ENCODE assay signal across 12 cellular contexts in the genomic region with DNA sequence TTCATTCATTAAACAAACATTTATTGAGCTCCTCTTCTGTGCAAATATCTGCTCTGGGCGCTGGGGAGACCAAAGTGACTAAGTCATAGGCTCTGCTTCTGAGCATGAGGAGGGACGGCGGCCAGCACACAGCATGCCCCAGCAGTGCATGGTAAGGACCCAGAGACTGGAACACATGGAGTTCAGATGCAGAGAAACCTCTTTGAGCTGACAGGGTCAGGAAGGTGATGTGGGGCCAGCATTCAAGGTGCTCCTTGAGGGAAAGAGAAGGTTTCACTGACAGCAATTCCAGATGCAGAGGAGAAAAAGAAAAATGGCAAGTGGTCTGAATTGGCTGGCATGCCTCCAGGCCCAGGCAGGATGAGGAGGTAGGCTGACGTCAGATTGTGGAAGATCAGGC.
A peak's percentile ranks its signal among the peaks of the same experiment; 100 is the strongest.
DNase-seq lines count a peak whose midpoint lies in the region; ATAC-seq and TF ChIP-seq lines count a peak whose summit lies in the region.
"Had no signal": no experiment of that assay in that cellular context is flagged by ENCODE, and none has a peak within 500 bp of the region (broad histone marks: within the 10 kb centered on the region; RNA-seq: fewer than 3 reads in every experiment).

No MANE protein-coding gene starts in this region.

- H4K20me1 ChIP-seq in BLaER1 treated with 17β-estradiol and CSF1 and Interleukin-3, amounts not matched to agents 10 nM and 100 nM: peaks cover 0 to 67% (median 16%) of the 10 kb centered on the region in 11 experiments; a peak in 14 of 22 replicates
- no peaks in the 10 kb centered on the region for H4K20me1 ChIP-seq in SK-N-SH (ENCODE audit: insufficient read depth)

- peak overlapping the region; percentile 68 to 89 (median 84) for H3K4me2 ChIP-seq in BLaER1 treated with 17β-estradiol and CSF1 and Interleukin-3, amounts not matched to agents 10 nM and 100 nM
- H3K4me2 ChIP-seq in SK-N-SH: no peak overlapping the region

- POLR2A ChIA-PET in CD8-positive, alpha-beta T cell (lab: Charles Lee): interaction anchor here (0.9 to 3.0 kb wide), 13 partner anchors 8 to 506 kb away, joined by 3 to 16 read pairs (median 6); no protein-coding TSS in a partner anchor
- POLR2A ChIA-PET in SK-N-SH (lab: Yijun Ruan, JAX): no interaction called here

- no peak for TF ChIP-seq RAD21 in SK-N-SH (IDR thresholded peaks at IDR 0.05; ENCODE audit: low read length)

- H3K27me3 Mint-ChIP-seq in CD8-positive, alpha-beta T cell (ENCODE audit: low read depth): no peaks in the 10 kb centered on the region
- H3K27me3 Mint-ChIP-seq in activated T-helper 1 cell treated with anti-CD3 and anti-CD28 coated beads, Interleukin-12 subunit alpha, Interleukin-12 subunit beta, Interleukin-2, Interleukin-4 antibody, amounts not matched to agents 30 ng/mL and 10 ng/mL and 1 ng/mL, durations not matched to agents 14 hours and 24 hours and 36 hours (ENCODE audit: insufficient read depth): peaks cover 12% of the 10 kb centered on the region

- ATAC-seq in CD8-positive, alpha-beta T cell: no peak
- ATAC-seq in lower lobe of right lung: no peak

- H3F3A ChIP-seq in SK-N-SH (replicated peaks; ENCODE audit: insufficient read depth): peaks cover 3% of the 10 kb centered on the region

- peaks cover 12% of the 10 kb centered on the region for H3K36me3 Mint-ChIP-seq in CD8-positive, alpha-beta T cell
- H3K36me3 Mint-ChIP-seq in activated T-helper 1 cell treated with anti-CD3 and anti-CD28 coated beads, Interleukin-12 subunit alpha, Interleukin-12 subunit beta, Interleukin-2, Interleukin-4 antibody, amounts not matched to agents 30 ng/mL and 10 ng/mL and 1 ng/mL, durations not matched to agents 14 hours and 24 hours and 36 hours (ENCODE audit: low read depth): peaks cover 5% of the 10 kb centered on the region

- TF ChIP-seq EP300 in sigmoid colon (IDR thresholded peaks at IDR 0.05): no peak
- no peak for TF ChIP-seq EP300 in SK-N-SH (IDR thresholded peaks at IDR 0.05; ENCODE audit: borderline replicate concordance in 1 of 2, low read depth in 1 of 2, low read length in 1 of 2)

- H3K4me1 Mint-ChIP-seq in CD8-positive, alpha-beta T cell (ENCODE audit: low read depth): peaks cover 85% of the 10 kb centered on the region
- H3K4me1 Mint-ChIP-seq in activated T-helper 1 cell treated with anti-CD3 and anti-CD28 coated beads, Interleukin-12 subunit alpha, Interleukin-12 subunit beta, Interleukin-2, Interleukin-4 antibody, amounts not matched to agents 30 ng/mL and 10 ng/mL and 1 ng/mL, durations not matched to agents 14 hours and 24 hours and 36 hours (ENCODE audit: low read depth): peaks cover 35% of the 10 kb centered on the region

- TF ChIP-seq CTCF in CD8-positive, alpha-beta T cell (IDR thresholded peaks at IDR 0.05): no peak
- no peak for TF ChIP-seq CTCF in lower lobe of right lung (IDR thresholded peaks at IDR 0.05)
- no peak for TF ChIP-seq CTCF in sigmoid colon (IDR thresholded peaks at IDR 0.05)
- TF ChIP-seq CTCF in SK-N-SH (IDR thresholded peaks at IDR 0.05): no peak

- H3K36me3 ChIP-seq in BLaER1 treated with 17β-estradiol and CSF1 and Interleukin-3, amounts not matched to agents 10 nM and 100 nM: no peaks in the 10 kb centered on the region
- H3K36me3 ChIP-seq in CD8-positive, alpha-beta T cell (ENCODE audit: insufficient read depth, low read length): no peaks in the 10 kb centered on the region
- H3K36me3 ChIP-seq in lower lobe of right lung (no peaks in the 10 kb centered on the region), sigmoid colon (no peaks in the 10 kb centered on the region), SK-N-SH (replicated peaks in 1 of 2; ENCODE audit: control insufficient read depth in 1 of 2, insufficient read depth in 2 of 2, low read length in 1 of 2) (no peaks in the 10 kb centered on the region)
- H3K36me3 ChIP-seq: heart right ventricle had no signal

- WGBS in sigmoid colon, 2 donors: 77 to 86% methylated on average over 4 of the region's 4 CpGs
- 91% methylated on average over 4 of the region's 4 CpGs for WGBS in SK-N-SH (ENCODE audit: low lambda C conversion rate)

- H3K9me3 Mint-ChIP-seq in CD8-positive, alpha-beta T cell: peaks cover 2% of the 10 kb centered on the region
- H3K9me3 Mint-ChIP-seq in activated T-helper 1 cell treated with anti-CD3 and anti-CD28 coated beads, Interleukin-12 subunit alpha, Interleukin-12 subunit beta, Interleukin-2, Interleukin-4 antibody, amounts not matched to agents 30 ng/mL and 10 ng/mL and 1 ng/mL, durations not matched to agents 14 hours and 24 hours and 36 hours: no peaks in the 10 kb centered on the region

- no peak overlapping the region for H2AFZ ChIP-seq in SK-N-SH (ENCODE audit: low read depth)

- H3K4me3 ChIP-seq in BLaER1 treated with 17β-estradiol and CSF1 and Interleukin-3, amounts not matched to agents 10 nM and 100 nM: no peak overlapping the region
- H3K4me3 ChIP-seq in CD8-positive, alpha-beta T cell (ENCODE audit: low read depth, low read length): no peak overlapping the region
- H3K4me3 ChIP-seq in lower lobe of right lung (no peak overlapping the region), sigmoid colon (no peak overlapping the region), SK-N-SH (ENCODE audit: low read depth in 2 of 2, low read length in 1 of 2) (no peak overlapping the region)
- H3K4me3 ChIP-seq: heart right ventricle had no signal

- no peaks in the 10 kb centered on the region for H3K9me3 ChIP-seq in BLaER1 treated with 17β-estradiol and CSF1 and Interleukin-3, amounts not matched to agents 10 nM and 100 nM (replicated peaks in 1 of 11)
- no peaks in the 10 kb centered on the region for H3K9me3 ChIP-seq in CD8-positive, alpha-beta T cell (ENCODE audit: low read length)
- H3K9me3 ChIP-seq in lower lobe of right lung (no peaks in the 10 kb centered on the region), sigmoid colon (no peaks in the 10 kb centered on the region), SK-N-SH (no peaks in the 10 kb centered on the region)
- H3K9me3 ChIP-seq: heart right ventricle had no signal

- DNase-seq in CD8-positive, alpha-beta T cell: peak in 2 of 7 experiments; percentile 11 to 49
- no peak for DNase-seq in activated T-helper 1 cell treated with anti-CD3 and anti-CD28 coated beads, Interleukin-12 subunit alpha, Interleukin-12 subunit beta, Interleukin-2, Interleukin-4 antibody, amounts not matched to agents 30 ng/mL and 10 ng/mL and 1 ng/mL, durations not matched to agents 14 hours and 24 hours and 36 hours (ENCODE audit: low spot score)
- DNase-seq in lower lobe of right lung (no peak), sigmoid colon (no peak), GOT3 (lab: John Stamatoyannopoulos, UW) (no peak), SK-N-SH (no peak)
- DNase-seq: aorta, cortex of kidney, H7, heart right ventricle had no signal

- CTCF ChIA-PET in CD8-positive, alpha-beta T cell (lab: Charles Lee): interaction anchor here (0.6 to 3.9 kb wide), 6 partner anchors 15 to 64 kb away, joined by 3 to 11 read pairs (median 3); no protein-coding TSS in a partner anchor
- CTCF ChIA-PET in SK-N-SH (lab: Yijun Ruan, JAX): interaction anchor here (0.8 kb wide), 1 partner anchor 62 kb away, joined by 3 read pairs; no protein-coding TSS in a partner anchor

- no peaks in the 10 kb centered on the region for H3K79me2 ChIP-seq in SK-N-SH (ENCODE audit: insufficient read depth)

- TF ChIP-seq POLR2A in sigmoid colon (IDR thresholded peaks at IDR 0.05): no peak

- H3K27ac ChIP-seq in BLaER1 treated with 17β-estradiol and CSF1 and Interleukin-3, amounts not matched to agents 10 nM and 100 nM: no peak overlapping the region
- peak overlapping the region; percentile 48 for H3K27ac ChIP-seq in CD8-positive, alpha-beta T cell (ENCODE audit: low read depth, low read length)
- H3K27ac ChIP-seq in lower lobe of right lung (peak overlapping the region; percentile 43), sigmoid colon (no peak overlapping the region), SK-N-SH (ENCODE audit: low read depth in 2 of 2, low read length in 1 of 2) (no peak overlapping the region)
- H3K27ac ChIP-seq: C4-2B had no signal

- no peaks in the 10 kb centered on the region for H3K9me2 ChIP-seq in SK-N-SH

- peaks cover 34 to 82% (median 68%) of the 10 kb centered on the region in 10 experiments for H3K4me1 ChIP-seq in BLaER1 treated with 17β-estradiol and CSF1 and Interleukin-3, amounts not matched to agents 10 nM and 100 nM
- H3K4me1 ChIP-seq in CD8-positive, alpha-beta T cell (ENCODE audit: insufficient read depth, low read length): peaks cover 61% of the 10 kb centered on the region
- H3K4me1 ChIP-seq in lower lobe of right lung (peaks cover 16% of the 10 kb centered on the region), sigmoid colon (peaks cover 0 to 14% (median 11%) of the 10 kb centered on the region in 4 donors), SK-N-SH (ENCODE audit: control insufficient read depth in 1 of 2, insufficient read depth in 2 of 2, low read depth in 1 of 2, low read length in 1 of 2) (peaks cover 25 to 35% of the 10 kb centered on the region in 2 experiments; a peak in 3 of 4 replicates)

- intact Hi-C loops in CD8-positive, alpha-beta T cell (cut with DNase I, micrococcal nuclease): loop anchor here in 1 of 2 experiments (1.0 to 2.0 kb wide), 2 partner anchors 30 to 430 kb away; no protein-coding TSS in a partner anchor
- intact Hi-C loops in activated T-helper 1 cell treated with anti-CD3 and anti-CD28 coated beads, Interleukin-12 subunit alpha, Interleukin-12 subunit beta, Interleukin-2, Interleukin-4 antibody, amounts not matched to agents 30 ng/mL and 10 ng/mL and 1 ng/mL, durations not matched to agents 14 hours and 24 hours and 36 hours (cut with micrococcal nuclease): loop anchor here (1.0 to 2.0 kb wide), 7 partner anchors 16 to 1115 kb away; partner anchors contain the start of gene KIF23
- intact Hi-C loops in lower lobe of right lung (cut with DNase I): no loop called here
- intact Hi-C loops in sigmoid colon (cut with DNase I): no loop called here

- no peak overlapping the region for H3K9ac ChIP-seq in BLaER1 treated with 17β-estradiol and CSF1 and Interleukin-3, amounts not matched to agents 10 nM and 100 nM
- no peak overlapping the region for H3K9ac ChIP-seq in SK-N-SH

- peak overlapping the region; percentile 98 for H3K27ac Mint-ChIP-seq in CD8-positive, alpha-beta T cell
- peak overlapping the region; percentile 50 for H3K27ac Mint-ChIP-seq in activated T-helper 1 cell treated with anti-CD3 and anti-CD28 coated beads, Interleukin-12 subunit alpha, Interleukin-12 subunit beta, Interleukin-2, Interleukin-4 antibody, amounts not matched to agents 30 ng/mL and 10 ng/mL and 1 ng/mL, durations not matched to agents 14 hours and 24 hours and 36 hours

- peaks cover 0 to 94% (median 21%) of the 10 kb centered on the region in 11 experiments; a peak in 16 of 22 replicates for H3K27me3 ChIP-seq in BLaER1 treated with 17β-estradiol and CSF1 and Interleukin-3, amounts not matched to agents 10 nM and 100 nM
- H3K27me3 ChIP-seq in CD8-positive, alpha-beta T cell (ENCODE audit: insufficient read depth, low read length): no peaks in the 10 kb centered on the region
- H3K27me3 ChIP-seq in lower lobe of right lung (ENCODE audit: low read depth) (no peaks in the 10 kb centered on the region), sigmoid colon (no peaks in the 10 kb centered on the region), SK-N-SH (ENCODE audit: insufficient read depth) (no peaks in the 10 kb centered on the region; the same call in 1 of the 2 replicates)

- H3K4me3 Mint-ChIP-seq in CD8-positive, alpha-beta T cell: peak overlapping the region; percentile 80
- H3K4me3 Mint-ChIP-seq in activated T-helper 1 cell treated with anti-CD3 and anti-CD28 coated beads, Interleukin-12 subunit alpha, Interleukin-12 subunit beta, Interleukin-2, Interleukin-4 antibody, amounts not matched to agents 30 ng/mL and 10 ng/mL and 1 ng/mL, durations not matched to agents 14 hours and 24 hours and 36 hours: no peak overlapping the region

Comparison
In these comparisons a context has a peak if more than half of its experiments do, and no peak if none do; other contexts are left out.
1. H3K27ac ChIP-seq: peak in CD8-positive, alpha-beta T cell (single experiment) and lower lobe of right lung (single experiment); none in BLaER1 treated with 17β-estradiol and CSF1 and Interleukin-3, amounts not matched to agents 10 nM and 100 nM (0 of 11), sigmoid colon (0 of 4) and SK-N-SH (0 of 2).